Comparison of ENCODE assay signal across 9 cellular contexts in the genomic region with DNA sequence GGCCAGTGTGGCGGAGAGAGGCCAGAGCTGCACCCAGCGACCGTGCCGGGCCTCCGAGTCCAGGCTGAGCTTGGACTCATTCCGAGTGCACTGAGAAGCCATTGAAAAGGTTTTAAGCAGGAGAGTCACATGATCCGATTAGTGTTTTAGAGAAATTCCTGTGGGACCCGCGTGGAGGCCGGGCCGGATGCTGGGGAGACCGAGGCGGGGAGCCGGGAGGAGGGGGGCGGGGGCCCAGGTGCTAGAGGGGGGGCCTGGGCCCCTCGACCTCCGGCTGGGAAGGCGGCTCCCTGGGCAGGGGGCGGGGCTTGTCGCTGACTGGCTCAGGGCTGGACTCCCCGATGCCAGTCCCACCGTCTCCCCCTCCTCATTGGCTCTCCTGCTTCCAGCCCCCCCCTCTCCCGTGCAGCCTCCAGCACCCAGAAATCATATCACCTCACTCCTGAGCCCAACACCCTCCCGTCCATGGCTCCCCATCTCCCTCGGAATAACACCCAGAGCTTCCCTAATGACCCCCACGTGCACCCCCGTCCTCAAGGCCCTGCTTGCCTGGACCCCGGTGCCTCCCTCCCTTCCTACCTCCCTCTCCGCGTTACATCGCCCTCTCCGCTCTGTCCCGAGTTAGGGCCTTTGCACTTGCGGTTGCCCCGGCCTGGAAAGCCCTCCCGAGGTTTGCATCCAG. TPM values are rescaled to one million over a fixed set of nuclear protein-coding genes. Genes with fewer than 3 reads are reported as not detected.
DNase-seq lines count a peak whose midpoint lies in the region; ATAC-seq and TF ChIP-seq lines count a peak whose summit lies in the region.
"Had no signal": no experiment of that assay in that cellular context is flagged by ENCODE, and none has a peak within 500 bp of the region (broad histone marks: within the 10 kb centered on the region; RNA-seq: fewer than 3 reads in every experiment).

No MANE protein-coding gene starts in this region.

- no peaks in the 10 kb centered on the region for H4K20me1 ChIP-seq in smooth muscle cell (ENCODE audit: low read depth)

- H3K36me3 Mint-ChIP-seq in HFFc6 (ENCODE audit: low read depth) (no peaks in the 10 kb centered on the region), immature natural killer cell (no peaks in the 10 kb centered on the region)

- H3K79me2 ChIP-seq in smooth muscle cell (ENCODE audit: low read depth) = no peaks in the 10 kb centered on the region

- H3F3A ChIP-seq in smooth muscle cell (ENCODE audit: low read depth) = peaks cover 5% of the 10 kb centered on the region

- H3K9me3 Mint-ChIP-seq in HFFc6 (no peaks in the 10 kb centered on the region), immature natural killer cell (no peaks in the 10 kb centered on the region)

- WGBS in smooth muscle cell (ENCODE audit: low lambda C conversion rate) = 13% methylated on average over 20 of the region's 36 CpGs

- H3K4me3 ChIP-seq in AG09309 (ENCODE audit: control insufficient read depth, low read depth, low read length) = peak overlapping the region; percentile 41
- H3K4me3 ChIP-seq in SJCRH30 = peak overlapping the region; percentile 55
- H3K4me3 ChIP-seq in cardiac fibroblast (replicated peaks in 1 of 2; ENCODE audit: low read depth in 2 of 2, low read length in 2 of 2) = peak overlapping the region; percentile 32 to 34
- H3K4me3 ChIP-seq in smooth muscle cell = peak overlapping the region; percentile 49

- peak overlapping the region; percentile 93 for H2AFZ ChIP-seq in smooth muscle cell (ENCODE audit: low read depth)

- no peak for DNase-seq in AG09309 (ENCODE audit: low read depth)
- peak; percentile 48 for DNase-seq in HFFc6
- DNase-seq in SJCRH30 = peak; percentile 97 to 98
- peak; percentile 74 to 90 for DNase-seq in cardiac fibroblast (ENCODE audit: low read depth in 2 of 2)
- DNase-seq in immature natural killer cell = no peak
- peak; percentile 59 for DNase-seq in smooth muscle cell (lab: John Stamatoyannopoulos, UW; ENCODE audit: unreplicated experiment)

- H3K27me3 ChIP-seq in SJCRH30 = no peaks in the 10 kb centered on the region
- no peaks in the 10 kb centered on the region for H3K27me3 ChIP-seq in smooth muscle cell (ENCODE audit: low read depth)

- peak overlapping the region; percentile 67 for H3K27ac Mint-ChIP-seq in HFFc6
- H3K27ac Mint-ChIP-seq in immature natural killer cell = peak overlapping the region in 1 of 6 donors; percentile 64

- H3K9me3 ChIP-seq in SJCRH30 (replicated peaks) (no peaks in the 10 kb centered on the region), smooth muscle cell (replicated peaks; ENCODE audit: low read depth) (no peaks in the 10 kb centered on the region)
- H3K9me3 ChIP-seq: neutrophil had no signal

- H3K4me1 Mint-ChIP-seq in HFFc6 (ENCODE audit: low read depth) (peaks cover 33% of the 10 kb centered on the region), immature natural killer cell (peaks cover 31 to 36% of the 10 kb centered on the region in 2 donors)

- no peak for ATAC-seq in GM19395 (IDR thresholded peaks at IDR 0.05; ENCODE audit: unreplicated experiment)
- ATAC-seq in GM21515 (IDR thresholded peaks at IDR 0.05; ENCODE audit: unreplicated experiment) = no peak

- H3K4me1 ChIP-seq in SJCRH30 = peaks cover 15% of the 10 kb centered on the region
- peaks cover 9% of the 10 kb centered on the region for H3K4me1 ChIP-seq in smooth muscle cell (ENCODE audit: low read depth)

- H3K27ac ChIP-seq in SJCRH30 = peak overlapping the region; percentile 66
- H3K27ac ChIP-seq in smooth muscle cell (ENCODE audit: low read depth) = peak overlapping the region; percentile 82
- H3K27ac ChIP-seq: neutrophil had no signal

- TF ChIP-seq CTCF in AG09309 (IDR thresholded peaks at IDR 0.05; ENCODE audit: control insufficient read depth, insufficient read depth, low read depth, low read length, missing control alignments) (no peak), HFFc6 (IDR thresholded peaks at IDR 0.05) (no peak), cardiac fibroblast (IDR thresholded peaks at IDR 0.05; ENCODE audit: low read depth, low read length) (no peak), smooth muscle cell (IDR thresholded peaks at IDR 0.05; ENCODE audit: borderline replicate concordance, insufficient read depth, poor library complexity, severe bottlenecking) (no peak)

- H3K27me3 Mint-ChIP-seq in HFFc6 (ENCODE audit: insufficient read depth) (peaks cover 5% of the 10 kb centered on the region), immature natural killer cell (ENCODE audit: low read depth in 3 of 3) (peaks cover 9 to 12% (median 11%) of the 10 kb centered on the region in 3 donors)

- peak overlapping the region; percentile 79 for H3K4me3 Mint-ChIP-seq in HFFc6
- H3K4me3 Mint-ChIP-seq in immature natural killer cell = peak overlapping the region in 3 of 5 donors; percentile 46 to 56 (median 54)

- peak overlapping the region; percentile 51 for H3K9ac ChIP-seq in smooth muscle cell (ENCODE audit: low read depth)

- H3K4me2 ChIP-seq in smooth muscle cell = peak overlapping the region; percentile 89

- H3K36me3 ChIP-seq in SJCRH30 (no peaks in the 10 kb centered on the region), smooth muscle cell (ENCODE audit: low read depth) (no peaks in the 10 kb centered on the region)
- H3K36me3 ChIP-seq: neutrophil had no signal

RNA-seq across cellular contexts. Expression of a gene that starts 5.2 kb away (rescaled TPM):
- total RNA-seq in HFFc6 (2021; fragmentation: NEBNext Ultra II Directional; extraction: Animal tissue kit (Norgen Biotek cat#: 25700)) = 10 to 100 TPM; 19.0 to 24.3 (median 22.0) TPM
- total RNA-seq in SJCRH30 (2014; rRNA removed; shearing (Covaris generic)) = 5.4 and 7.5 TPM in 2 replicates
- polyA plus RNA-seq in immature natural killer cell (under 1 TPM in 2 of 3 donors, not detected in 1; 0.19 to 0.64 TPM), smooth muscle cell (15.1 and 15.8 TPM in 2 replicates)
- 4.2 TPM in 2 replicates for total RNA-seq in smooth muscle cell

RNA-seq across cellular contexts. Expression of a gene that starts 13.5 kb away (rescaled TPM):
- 10 to 100 TPM in 5 of 6 experiments, 1 to 10 TPM in 1; 9.9 to 13.1 (median 11.9) TPM for total RNA-seq in HFFc6 (2021; fragmentation: NEBNext Ultra II Directional; extraction: Animal tissue kit (Norgen Biotek cat#: 25700))
- total RNA-seq in SJCRH30 (2014; rRNA removed; shearing (Covaris generic)) = 7.9 and 10.3 TPM in 2 replicates
- polyA plus RNA-seq in immature natural killer cell (1 to 10 TPM in 2 of 3 donors, under 1 TPM in 1; 0.63 to 1.7 (median 1.0) TPM), smooth muscle cell (16.8 and 17.7 TPM in 2 replicates)
- total RNA-seq in smooth muscle cell = 4.6 and 10.4 TPM in 2 replicates

RNA-seq across cellular contexts. Expression of a gene that starts 14.3 kb away (rescaled TPM):
- total RNA-seq in HFFc6 (2021; fragmentation: NEBNext Ultra II Directional; extraction: Animal tissue kit (Norgen Biotek cat#: 25700)) = 10 to 100 TPM in 5 of 6 experiments, 1 to 10 TPM in 1; 9.3 to 12.0 (median 10.7) TPM
- total RNA-seq in SJCRH30 (2014; rRNA removed; shearing (Covaris generic)) = 2.7 and 3.2 TPM in 2 replicates
- polyA plus RNA-seq in immature natural killer cell (10 to 100 TPM; 23.9 to 36.4 (median 31.7) TPM), smooth muscle cell (13.3 and 19.4 TPM in 2 replicates)
- total RNA-seq in smooth muscle cell = 16.3 and 20.1 TPM in 2 replicates

RNA-seq across cellular contexts. Expression of a gene that starts 19.6 kb away (rescaled TPM):
- total RNA-seq in HFFc6 (2021; fragmentation: NEBNext Ultra II Directional; extraction: Animal tissue kit (Norgen Biotek cat#: 25700)) = 10 to 100 TPM; 13.3 to 14.1 (median 13.8) TPM
- 1.7 and 2.0 TPM in 2 replicates for total RNA-seq in SJCRH30 (2014; rRNA removed; shearing (Covaris generic))
- polyA plus RNA-seq in immature natural killer cell (under 1 TPM in 2 of 3 donors, not detected in 1; 0.08 to 0.18 TPM), smooth muscle cell (1.2 and 2.0 TPM in 2 replicates)
- total RNA-seq in smooth muscle cell = 3.0 and 3.8 TPM in 2 replicates

RNA-seq across cellular contexts. Expression of a gene that starts 38.6 kb away (rescaled TPM):
- total RNA-seq in HFFc6 (2021; fragmentation: NEBNext Ultra II Directional; extraction: Animal tissue kit (Norgen Biotek cat#: 25700)) = 1 to 10 TPM; 4.6 to 5.3 (median 4.8) TPM
- 2.7 and 3.1 TPM in 2 replicates for total RNA-seq in SJCRH30 (2014; rRNA removed; shearing (Covaris generic))
- polyA plus RNA-seq in immature natural killer cell (under 1 TPM; 0.59 to 0.78 (median 0.62) TPM), smooth muscle cell (7.2 and 7.3 TPM in 2 replicates)
- 3.1 and 3.8 TPM in 2 replicates for total RNA-seq in smooth muscle cell

Comparison
In these comparisons a context has a peak if more than half of its experiments do, and no peak if none do; other contexts are left out.
1. DNase-seq: peak in HFFc6 (single experiment), SJCRH30 (2 of 2), cardiac fibroblast (2 of 2) and smooth muscle cell (single experiment); none in AG09309 (single experiment) and immature natural killer cell (0 of 3).
2. Peak in every context shown above with its lines, with median percentiles within 50 percentile points of each other: H3K4me3 ChIP-seq.